ENCODE assay signal across 16 cellular contexts in the genomic region with DNA sequence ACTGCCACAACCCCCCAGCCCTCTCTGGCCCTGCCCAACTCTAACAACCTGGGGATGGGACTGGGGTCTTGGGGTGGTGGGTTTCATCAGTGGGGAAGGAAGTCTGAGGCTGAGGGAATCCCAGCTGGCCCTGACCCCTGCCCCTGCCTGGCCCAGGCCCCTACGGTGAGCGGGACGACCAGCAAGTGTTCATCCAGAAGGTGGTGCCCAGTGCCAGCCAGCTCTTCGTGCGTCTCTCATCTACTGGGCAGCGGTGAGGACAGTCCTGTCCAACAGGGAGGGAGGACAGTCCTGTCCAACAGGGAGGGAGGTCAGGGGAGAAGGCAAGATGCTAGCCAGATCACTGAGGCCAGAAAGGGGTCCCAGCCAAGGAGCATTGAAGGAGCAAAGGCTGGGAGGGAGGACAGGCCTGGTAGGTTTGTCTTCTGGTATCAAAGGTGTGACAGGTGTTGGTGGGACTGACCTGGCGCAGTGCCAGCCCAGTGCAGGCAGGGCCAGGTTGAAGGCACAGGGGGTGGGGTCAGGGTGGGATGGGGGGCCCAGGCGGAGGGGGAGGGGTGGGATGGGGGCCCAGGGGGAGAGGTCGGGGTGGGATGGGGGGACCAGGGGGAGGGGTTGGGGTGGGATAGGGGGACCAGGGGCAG.
"Had no signal": no experiment of that assay in that cellular context is flagged by ENCODE, and none has a peak within 500 bp of the region (broad histone marks: within the 10 kb centered on the region; RNA-seq: fewer than 3 reads in every experiment).

No MANE protein-coding gene starts in this region.

- H3K27ac Mint-ChIP-seq: natural killer cell treated with Interleukin-12 subunit alpha and Interleukin-12 subunit beta and Interleukin-15 and Interleukin-18, amount 100 ng/mL, for 72 hours; type B pancreatic cell; WTC11 had no signal

- DNase-seq: activated CD4-positive, alpha-beta T cell treated with anti-CD3 and anti-CD28 coated beads for 48 hours; activated CD8-positive, alpha-beta memory T cell treated with anti-CD3 and anti-CD28 coated beads for 24 hours; activated naive CD4-positive, alpha-beta T cell treated with anti-CD3 and anti-CD28 coated beads, Interleukin-2, amount 50 U/mL, for 16 hours; adrenal gland; caudate nucleus; effector memory CD4-positive, alpha-beta T cell; left lung; sigmoid colon; stimulated activated CD4-positive, alpha-beta T cell treated with anti-CD3 and anti-CD28 coated beads, Interleukin-2, amount 100 ng/mL, for 24 hours; stimulated activated naive CD8-positive, alpha-beta T cell treated with anti-CD3 and anti-CD28 coated beads, Interleukin-15, Interleukin-2, amounts not matched to agents 100 U/mL and 50 U/mL, for 24 hours had no signal

- H3K27me3 Mint-ChIP-seq: natural killer cell treated with Interleukin-12 subunit alpha and Interleukin-12 subunit beta and Interleukin-15 and Interleukin-18, amount 100 ng/mL, for 72 hours had no signal

- H3K9me3 ChIP-seq: adrenal gland, gastroesophageal sphincter, left lung, sigmoid colon, suprapubic skin had no signal

- H3K4me1 ChIP-seq: adrenal gland, gastroesophageal sphincter, sigmoid colon, suprapubic skin had no signal

- H3K9me3 Mint-ChIP-seq: natural killer cell treated with Interleukin-12 subunit alpha and Interleukin-12 subunit beta and Interleukin-15 and Interleukin-18, amount 100 ng/mL, for 72 hours; type B pancreatic cell had no signal

- ATAC-seq: gastroesophageal sphincter; left lung; natural killer cell treated with Interleukin-12 subunit alpha and Interleukin-12 subunit beta and Interleukin-15 and Interleukin-18, amount 100 ng/mL, for 72 hours; stimulated activated naive CD8-positive, alpha-beta T cell treated with anti-CD3 and anti-CD28 coated beads, Interleukin-15, Interleukin-2, amounts not matched to agents 100 U/mL and 50 U/mL, for 24 hours; WTC11 had no signal

- H3K4me3 Mint-ChIP-seq: natural killer cell treated with Interleukin-12 subunit alpha and Interleukin-12 subunit beta and Interleukin-15 and Interleukin-18, amount 100 ng/mL, for 72 hours; type B pancreatic cell; WTC11 had no signal

- H3K4me3 ChIP-seq: adrenal gland, coronary artery, gastroesophageal sphincter, left lung, sigmoid colon, suprapubic skin had no signal

- H3K27ac ChIP-seq: adrenal gland, coronary artery, gastroesophageal sphincter, left lung, sigmoid colon, suprapubic skin had no signal

- H3K36me3 ChIP-seq: adrenal gland had no signal

- H3K27me3 ChIP-seq: adrenal gland, gastroesophageal sphincter, left lung, sigmoid colon, suprapubic skin had no signal
